Comparison of ENCODE assay signal across 10 cellular contexts in the genomic region with DNA sequence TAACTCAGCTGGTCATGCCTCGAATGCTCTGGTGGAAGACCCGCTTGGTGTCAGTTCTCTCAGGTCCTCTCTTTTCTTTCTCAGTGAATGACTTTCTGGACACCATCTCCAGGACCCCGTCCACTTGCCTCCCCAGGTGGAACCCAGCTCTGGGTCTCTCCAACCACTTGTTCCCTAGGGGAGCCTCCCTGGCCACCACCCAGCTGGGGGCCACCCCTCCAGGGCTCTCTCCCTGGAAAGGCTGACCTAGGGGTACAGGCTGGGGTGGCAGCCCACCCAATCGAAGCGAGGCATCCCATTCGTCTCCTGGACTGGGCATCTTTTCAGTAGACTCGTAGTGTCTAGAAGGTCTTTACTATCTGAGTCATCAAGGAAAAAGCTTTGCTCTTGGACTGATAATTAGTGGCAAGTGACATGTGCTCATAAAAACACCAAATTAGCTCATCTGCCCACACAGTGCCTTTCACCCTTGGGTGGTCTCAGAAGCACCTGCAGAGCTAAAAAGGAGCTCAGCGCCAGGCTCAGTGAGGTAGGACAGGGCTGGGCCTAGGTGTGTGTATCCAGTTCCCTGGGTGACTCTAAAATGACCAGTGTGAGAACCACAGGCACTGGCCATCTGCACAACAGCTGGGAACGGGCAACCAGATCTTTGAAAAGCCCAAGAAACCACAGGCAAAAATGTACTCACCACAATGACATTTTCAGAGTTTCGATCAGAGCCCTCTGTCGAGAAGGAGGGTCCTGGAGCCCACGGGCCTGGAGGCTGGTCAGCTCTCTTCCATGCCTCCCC. TPM values are rescaled to one million over a fixed set of nuclear protein-coding genes. Genes with fewer than 3 reads are reported as not detected.
A peak's percentile ranks its signal among the peaks of the same experiment; 100 is the strongest.
DNase-seq lines count a peak whose midpoint lies in the region; ATAC-seq, FAIRE-seq and TF ChIP-seq lines count a peak whose summit lies in the region.
"Had no signal": no experiment of that assay in that cellular context is flagged by ENCODE, and none has a peak within 500 bp of the region (broad histone marks: within the 10 kb centered on the region; RNA-seq: fewer than 3 reads in every experiment).

No MANE protein-coding gene starts in this region.

- CTCF ChIA-PET in HEK293T (lab: Yijun Ruan, JAX) = no interaction called here

- H3K36me3 ChIP-seq in astrocyte (ENCODE audit: insufficient read depth, low read length) (no peaks in the 10 kb centered on the region), brain microvascular endothelial cell (replicated peaks) (no peaks in the 10 kb centered on the region)
- H3K36me3 ChIP-seq: BE2C had no signal

- no peak overlapping the region for H2AFZ ChIP-seq in astrocyte (ENCODE audit: low read depth, low read length)

- H3K27ac ChIP-seq in astrocyte (ENCODE audit: low read depth, low read length) = no peak overlapping the region
- H3K27ac ChIP-seq in brain microvascular endothelial cell = no peak overlapping the region
- H3K27ac ChIP-seq: SJSA1 had no signal

- H3K4me3 Mint-ChIP-seq in astrocyte (ENCODE audit: unreplicated experiment) = no peak overlapping the region

- H3K27me3 ChIP-seq in astrocyte (ENCODE audit: insufficient read depth, low read length) (no peaks in the 10 kb centered on the region), brain microvascular endothelial cell (replicated peaks) (no peaks in the 10 kb centered on the region)
- H3K27me3 ChIP-seq: BE2C, SJSA1 had no signal

- H3K4me2 ChIP-seq in astrocyte (ENCODE audit: low read length) = no peak overlapping the region

- H3K4me3 ChIP-seq in astrocyte (ENCODE audit: insufficient read depth, low read depth, low read length) (no peak overlapping the region), brain microvascular endothelial cell (ENCODE audit: low read depth, low read length) (no peak overlapping the region)
- H3K4me3 ChIP-seq: SJSA1 had no signal

- peaks cover 22% of the 10 kb centered on the region for H3K4me1 ChIP-seq in astrocyte (ENCODE audit: insufficient read depth, low read length)
- H3K4me1 ChIP-seq: BE2C had no signal

- DNase-seq in AG08395 (ENCODE audit: low spot score) (peak; percentile 74), astrocyte (ENCODE audit: low read depth) (peak; percentile 63), brain microvascular endothelial cell (no peak), dedifferentiated amniotic fluid mesenchymal stem cell (ENCODE audit: extremely low spot score) (no peak), HEK293T (ENCODE audit: extremely low spot score) (no peak)
- no peak for DNase-seq in activated effector memory CD4-positive, alpha-beta T cell treated with Interleukin-2 at 50 U/mL for 16 hours
- DNase-seq: BE2C had no signal

- FAIRE-seq in astrocyte (lab: Jason Lieb, UNC) = no peak

- H3K27me3 Mint-ChIP-seq in astrocyte (ENCODE audit: low read depth, unreplicated experiment) = no peaks in the 10 kb centered on the region

- peaks cover 21% of the 10 kb centered on the region for H4K20me1 ChIP-seq in astrocyte (ENCODE audit: insufficient read depth, low read length)

- H3K27ac Mint-ChIP-seq in astrocyte (ENCODE audit: unreplicated experiment) = peak overlapping the region; percentile 10

- TF ChIP-seq CTCF in astrocyte (IDR thresholded peaks at IDR 0.05; ENCODE audit: insufficient read depth, low read depth, low read length) (no peak), brain microvascular endothelial cell (IDR thresholded peaks at IDR 0.05; ENCODE audit: low read depth, low read length, missing control alignments) (no peak)

- peaks cover 24% of the 10 kb centered on the region for H3K79me2 ChIP-seq in astrocyte (ENCODE audit: insufficient read depth, low read length)

- H3K4me1 Mint-ChIP-seq in astrocyte (ENCODE audit: low read depth, unreplicated experiment) = peaks cover 19% of the 10 kb centered on the region

- no peaks in the 10 kb centered on the region for H3K9me3 ChIP-seq in astrocyte (ENCODE audit: insufficient read depth, low read depth, low read length)
- H3K9me3 ChIP-seq: BE2C had no signal

- no peaks in the 10 kb centered on the region for H3K9me3 Mint-ChIP-seq in astrocyte (ENCODE audit: unreplicated experiment)

- ATAC-seq in GM18870 (IDR thresholded peaks at IDR 0.05; ENCODE audit: unreplicated experiment) (peak; percentile 42), HG03354 (IDR thresholded peaks at IDR 0.05; ENCODE audit: poor library complexity, severe bottlenecking, unreplicated experiment) (peak; percentile 43)

- peaks cover 5% of the 10 kb centered on the region for H3K36me3 Mint-ChIP-seq in astrocyte (ENCODE audit: low read depth, unreplicated experiment)

- in situ Hi-C loops in brain microvascular endothelial cell (cut with HindIII; ENCODE audit: low pct_ligation_motif_present, low sequenced_read_pairs) = no loop called here

- POLR2A ChIA-PET in HEK293T (lab: Yijun Ruan, JAX) = interaction anchor here (1.5 kb wide), 1 partner anchor 12 kb away, joined by 11 read pairs; no protein-coding TSS in a partner anchor

- H3K9ac ChIP-seq in astrocyte (ENCODE audit: low read length) = no peak overlapping the region

TF ChIP-seq in HEK293T, 16 proteins besides CTCF, POLR2A, EP300 and RAD21:
- no peak for TF ChIP-seq FOXM1 (IDR thresholded peaks at IDR 0.05; ENCODE audit: borderline replicate concordance)
- no peak for TF ChIP-seq PKNOX1 (IDR thresholded peaks at IDR 0.05)
- no peak for TF ChIP-seq CTBP1 (IDR thresholded peaks at IDR 0.05; ENCODE audit: borderline replicate concordance)
- no peak for TF ChIP-seq ARNT (IDR thresholded peaks at IDR 0.05)
- no peak for TF ChIP-seq LEF1 (IDR thresholded peaks at IDR 0.05; ENCODE audit: borderline replicate concordance)
- TF ChIP-seq SP1 (IDR thresholded peaks at IDR 0.05) = no peak

RNA-seq across cellular contexts. Expression of gene PDXK, which starts 2.4 kb away (rescaled TPM):
- total RNA-seq in astrocyte = 159 and 180 TPM in 2 replicates

RNA-seq across cellular contexts. Expression of gene RRP1B, which starts 57.2 kb away (rescaled TPM):
- total RNA-seq in astrocyte = 31.7 and 34.0 TPM in 2 replicates

RNA-seq across cellular contexts. Expression of gene HSF2BP, which starts 57.3 kb away (rescaled TPM):
- 3.2 TPM in 2 replicates for total RNA-seq in astrocyte

RNA-seq across cellular contexts. Expression of gene CSTB, which starts 59.5 kb away (rescaled TPM):
- 22.5 and 27.7 TPM in 2 replicates for total RNA-seq in astrocyte

Comparison
In these comparisons a context has a peak if more than half of its experiments do, and no peak if none do; other contexts are left out.
1. DNase-seq: peak in AG08395 (single experiment) and astrocyte (single experiment); none in activated effector memory CD4-positive, alpha-beta T cell treated with Interleukin-2 at 50 U/mL for 16 hours (single experiment), brain microvascular endothelial cell (single experiment), dedifferentiated amniotic fluid mesenchymal stem cell (single experiment) and HEK293T (single experiment).